ENCODE assay signal across 26 cellular contexts in genomic region chr18:22335644-22336275, GRCh38.
DNase-seq lines count a peak whose midpoint lies in the region; ATAC-seq and TF ChIP-seq lines count a peak whose summit lies in the region.
"Had no signal": no experiment of that assay in that cellular context is flagged by ENCODE, and none has a peak within 500 bp of the region (broad histone marks: within the 10 kb centered on the region; RNA-seq: fewer than 3 reads in every experiment).

No MANE protein-coding gene starts in this region.

- H3K27ac Mint-ChIP-seq in activated T-cell treated with anti-CD3 and anti-CD28 coated beads, Interleukin-2, amount 50 U/mL, for 72 hours: no peak overlapping the region
- H3K27ac Mint-ChIP-seq: endodermal cell; GM23338; progenitor cell of endocrine pancreas; stimulated activated naive CD8-positive, alpha-beta T cell treated with anti-CD3 and anti-CD28 coated beads, Interleukin-15, Interleukin-2, amounts not matched to agents 100 ng/mL and 50 ng/mL, for 24 hours; T-helper 2 cell treated with Interferon-gamma antibody and Interleukin-4, amounts not matched to agents 5 μg/mL and 100 μg/mL, for 36 hours had no signal

- no peaks in the 10 kb centered on the region for H3K36me3 ChIP-seq in lower lobe of right lung
- H3K36me3 ChIP-seq in transverse colon: no peaks in the 10 kb centered on the region
- H3K36me3 ChIP-seq: WERI-Rb-1 had no signal

- no peaks in the 10 kb centered on the region for H3K36me3 Mint-ChIP-seq in activated T-cell treated with anti-CD3 and anti-CD28 coated beads, Interleukin-2, amount 50 U/mL, for 72 hours (ENCODE audit: insufficient read depth in 2 of 2)

- peak; percentile 36 for ATAC-seq in Right ventricle myocardium superior (ENCODE audit: poor library complexity)
- ATAC-seq in lower lobe of right lung: peak; percentile 40 to 54
- no peak for ATAC-seq in HG02571 (IDR thresholded peaks at IDR 0.05; ENCODE audit: unreplicated experiment)
- ATAC-seq in activated T-cell treated with anti-CD3 and anti-CD28 coated beads, Interleukin-2, amount 50 U/mL, for 72 hours (replicated peaks in 1 of 2): no peak
- ATAC-seq: GM23338, K562 had no signal

- H3K4me3 Mint-ChIP-seq in activated T-cell treated with anti-CD3 and anti-CD28 coated beads, Interleukin-2, amount 50 U/mL, for 72 hours: no peak overlapping the region
- H3K4me3 Mint-ChIP-seq: central memory CD8-positive, alpha-beta T cell; endodermal cell; GM23338; stimulated activated naive CD8-positive, alpha-beta T cell treated with anti-CD3 and anti-CD28 coated beads, Interleukin-15, Interleukin-2, amounts not matched to agents 100 ng/mL and 50 ng/mL, for 24 hours; T-helper 2 cell treated with Interferon-gamma antibody and Interleukin-4, amounts not matched to agents 5 μg/mL and 100 μg/mL, for 36 hours had no signal

- H3K4me3 ChIP-seq in WI38 (ENCODE audit: low read depth, low read length) (peak overlapping the region; percentile 14; the same call in 1 of the 2 replicates), lower lobe of right lung (peak overlapping the region; percentile 25), transverse colon (peak overlapping the region in 2 of 4 donors; percentile 16 to 35)
- H3K4me3 ChIP-seq: GM23338, K562, SK-N-MC, skin epidermis had no signal

- in situ Hi-C loops in transverse colon (cut with MboI; ENCODE audit: low pct_ligation_motif_present in 1 of 4, low pct_unique_long_range_greater_than_20kb in 1 of 4, low sequenced_read_pairs in 3 of 4): no loop called here

- H3K27me3 ChIP-seq in lower lobe of right lung (ENCODE audit: low read depth): no peaks in the 10 kb centered on the region
- H3K27me3 ChIP-seq in transverse colon: no peaks in the 10 kb centered on the region

- H3K9me3 ChIP-seq in lower lobe of right lung (no peaks in the 10 kb centered on the region), transverse colon (no peaks in the 10 kb centered on the region)

- H3K9me3 Mint-ChIP-seq in activated T-cell treated with anti-CD3 and anti-CD28 coated beads, Interleukin-2, amount 50 U/mL, for 72 hours: no peaks in the 10 kb centered on the region
- H3K9me3 Mint-ChIP-seq: central memory CD8-positive, alpha-beta T cell; endodermal cell; GM23338; immature natural killer cell; stimulated activated naive CD8-positive, alpha-beta T cell treated with anti-CD3 and anti-CD28 coated beads, Interleukin-15, Interleukin-2, amounts not matched to agents 100 ng/mL and 50 ng/mL, for 24 hours; T-helper 2 cell treated with Interferon-gamma antibody and Interleukin-4, amounts not matched to agents 5 μg/mL and 100 μg/mL, for 36 hours had no signal

- H3K27ac ChIP-seq in lower lobe of right lung (peak overlapping the region; percentile 73), transverse colon (peak overlapping the region; percentile 68 to 84 (median 79))
- H3K27ac ChIP-seq: SK-N-MC, WERI-Rb-1 had no signal

- WGBS in transverse colon (ENCODE audit: low coverage in 1 of 2), 2 donors: 39 to 41% methylated on average over 5 to 17 of the region's 17 CpGs

- no peak for DNase-seq in Right ventricle myocardium superior
- no peak for DNase-seq in lower lobe of right lung
- peak; percentile 83 for DNase-seq in transverse colon
- DNase-seq in SIG-M5 treated with dmso at 0.1 percent for 504 hours (lab: John Stamatoyannopoulos, UW; ENCODE audit: unreplicated experiment): no peak
- no peak for DNase-seq in activated T-cell treated with anti-CD3 and anti-CD28 coated beads, Interleukin-2, amount 50 U/mL, for 72 hours
- DNase-seq: activated CD4-positive, alpha-beta T cell treated with anti-CD3 and anti-CD28 coated beads, Interleukin-2, amount 50 U/mL, for 4 hours; activated naive CD4-positive, alpha-beta T cell treated with Interleukin-2 at 50 U/mL for 16 hours; amygdala; DMS79 treated with DMSO at 0.1 percent for 48 hours; endodermal cell; immature natural killer cell; mesendoderm; NCI-H1694 treated with DMSO at 0.1 percent for 48 hours; NCI-H774; stimulated activated CD4-positive, alpha-beta T cell treated with anti-CD3 and anti-CD28 coated beads, Interleukin-2, amount 100 ng/mL, for 48 hours; WERI-Rb-1 had no signal

- peaks cover 26% of the 10 kb centered on the region for H3K4me1 ChIP-seq in lower lobe of right lung
- peaks cover 3 to 20% (median 9%) of the 10 kb centered on the region in 4 donors for H3K4me1 ChIP-seq in transverse colon

- TF ChIP-seq CTCF in WI38 (IDR thresholded peaks at IDR 0.05; ENCODE audit: low read depth, low read length) (no peak), lower lobe of right lung (IDR thresholded peaks at IDR 0.05) (no peak), transverse colon (IDR thresholded peaks at IDR 0.05) (no peak)

- peaks cover 7% of the 10 kb centered on the region for H3K4me1 Mint-ChIP-seq in activated T-cell treated with anti-CD3 and anti-CD28 coated beads, Interleukin-2, amount 50 U/mL, for 72 hours (ENCODE audit: low read depth)

- intact Hi-C loops in Right ventricle myocardium superior (cut with DNase I): no loop called here
- intact Hi-C loops in lower lobe of right lung (cut with DNase I): no loop called here
- intact Hi-C loops in transverse colon (cut with DNase I; ENCODE audit: low total_unique reads): no loop called here

- no peaks in the 10 kb centered on the region for H3K27me3 Mint-ChIP-seq in activated T-cell treated with anti-CD3 and anti-CD28 coated beads, Interleukin-2, amount 50 U/mL, for 72 hours (ENCODE audit: low read depth)
- H3K27me3 Mint-ChIP-seq: central memory CD8-positive, alpha-beta T cell; stimulated activated naive CD8-positive, alpha-beta T cell treated with anti-CD3 and anti-CD28 coated beads, Interleukin-15, Interleukin-2, amounts not matched to agents 100 ng/mL and 50 ng/mL, for 24 hours had no signal

- TF ChIP-seq POLR2A in transverse colon (IDR thresholded peaks at IDR 0.05): peak; percentile 40

- TF ChIP-seq EP300 in transverse colon (IDR thresholded peaks at IDR 0.05; ENCODE audit: low read depth): no peak

Comparison
In these comparisons a context has a peak if more than half of its experiments do, and no peak if none do; other contexts are left out.
1. ATAC-seq: peak in Right ventricle myocardium superior (single experiment) and lower lobe of right lung (2 of 2); none in HG02571 (single experiment) and activated T-cell treated with anti-CD3 and anti-CD28 coated beads, Interleukin-2, amount 50 U/mL, for 72 hours (0 of 2).